13 cellular contexts compared by ENCODE assay signal in the genomic region with DNA sequence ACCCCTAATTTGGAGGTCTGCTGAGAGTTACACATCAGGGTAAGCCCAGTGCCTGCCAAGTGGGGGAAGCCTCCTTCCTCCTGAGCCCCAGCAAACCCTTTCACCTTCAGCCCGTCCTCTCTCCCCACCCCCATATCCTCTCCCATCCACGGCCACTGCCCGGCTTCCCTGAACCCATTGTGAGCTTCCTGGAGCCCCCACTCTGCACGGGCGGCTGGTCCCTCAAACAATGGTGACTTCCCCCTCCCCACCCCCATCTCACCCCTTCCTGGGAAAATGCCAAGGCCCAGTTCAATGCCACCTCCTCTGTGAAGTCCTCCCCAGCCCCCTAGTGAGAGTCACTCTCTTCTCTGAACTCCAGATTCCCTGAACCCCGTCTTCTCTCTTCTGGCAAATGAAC. TPM values are rescaled to one million over a fixed set of nuclear protein-coding genes. Genes with fewer than 3 reads are reported as not detected.
DNase-seq lines count a peak whose midpoint lies in the region; ATAC-seq and TF ChIP-seq lines count a peak whose summit lies in the region.
"Had no signal": no experiment of that assay in that cellular context is flagged by ENCODE, and none has a peak within 500 bp of the region (broad histone marks: within the 10 kb centered on the region; RNA-seq: fewer than 3 reads in every experiment).

No MANE protein-coding gene starts in this region.

- peak overlapping the region; percentile 72 for H3K4me2 ChIP-seq in BLaER1
- H3K4me2 ChIP-seq in neuronal stem cell (ENCODE audit: insufficient read depth, low read length, poor library complexity, severe bottlenecking), result no peak overlapping the region

- H3K4me3 ChIP-seq in BLaER1, result no peak overlapping the region
- H3K4me3 ChIP-seq in HEK293 (ENCODE audit: low read depth, low read length), result no peak overlapping the region
- no peak overlapping the region for H3K4me3 ChIP-seq in dorsolateral prefrontal cortex
- H3K4me3 ChIP-seq in neuronal stem cell (ENCODE audit: low read length in 2 of 2), result no peak overlapping the region

- H3K23ac ChIP-seq in neuronal stem cell (ENCODE audit: low read depth, low read length, poor library complexity), result no peak overlapping the region

- H3K18ac ChIP-seq in neuronal stem cell (ENCODE audit: low read length), result no peak overlapping the region

- peak overlapping the region; percentile 15; the same call in 1 of the 2 replicates for H3K27ac ChIP-seq in BLaER1
- no peak overlapping the region for H3K27ac ChIP-seq in HEK293 (ENCODE audit: extremely low read depth, low read depth, low read length)
- H3K27ac ChIP-seq in dorsolateral prefrontal cortex, result peak overlapping the region in 40 of 59 donors; percentile 2 to 81 (median 58)
- no peak overlapping the region for H3K27ac ChIP-seq in neuronal stem cell (replicated peaks; ENCODE audit: low read length)
- H3K27ac ChIP-seq: HL-60 had no signal

- no peak overlapping the region for H2BK5ac ChIP-seq in neuronal stem cell (ENCODE audit: low read length)

- H3K27me3 ChIP-seq in BLaER1 (no peaks in the 10 kb centered on the region), dorsolateral prefrontal cortex (no peaks in the 10 kb centered on the region), neuronal stem cell (ENCODE audit: control insufficient read depth in 3 of 3, insufficient read depth in 3 of 3, low read depth in 1 of 3, low read length in 3 of 3) (no peaks in the 10 kb centered on the region)

- H3K79me1 ChIP-seq in neuronal stem cell (ENCODE audit: low read depth, low read length), result peaks cover 6% of the 10 kb centered on the region

- no peak for DNase-seq in dorsolateral prefrontal cortex
- no peak for DNase-seq in neuronal stem cell (ENCODE audit: low spot score)
- DNase-seq in superior temporal gyrus (ENCODE audit: extremely low spot score), result no peak
- DNase-seq: CD8-positive, alpha-beta T cell; COR-L47; DMS53; GF-D8 had no signal

- H3K9ac ChIP-seq in BLaER1 (peak overlapping the region; percentile 34), neuronal stem cell (ENCODE audit: low read depth, low read length, poor library complexity) (no peak overlapping the region)

- H3K14ac ChIP-seq in neuronal stem cell (ENCODE audit: low read length), result no peak overlapping the region

- no peak overlapping the region for H4K91ac ChIP-seq in neuronal stem cell (ENCODE audit: low read depth, low read length, poor library complexity)

- no peak overlapping the region for H2BK15ac ChIP-seq in neuronal stem cell (ENCODE audit: low read length)

- ATAC-seq in HG03139 (IDR thresholded peaks at IDR 0.05; ENCODE audit: unreplicated experiment) (no peak), HG02840 (IDR thresholded peaks at IDR 0.05; ENCODE audit: low FRiP score, unreplicated experiment) (no peak), GM18873 (IDR thresholded peaks at IDR 0.05; ENCODE audit: low FRiP score, unreplicated experiment) (no peak)
- ATAC-seq: CD8-positive, alpha-beta T cell had no signal

- CTCF ChIA-PET in HEK293 (lab: Yijun Ruan, JAX), result interaction anchor here (1.2 to 3.6 kb wide), 2 partner anchors 10 to 93 kb away, joined by 3 to 23 read pairs; no protein-coding TSS in a partner anchor

- no peak for TF ChIP-seq CTCF in HEK293 (tag by site-specific recombination; IDR thresholded peaks at IDR 0.05)
- TF ChIP-seq CTCF in dorsolateral prefrontal cortex (IDR thresholded peaks at IDR 0.05 in 54 of 56, conservative IDR thresholded peaks at IDR 0.05 in 2 of 56; ENCODE audit: low read depth in 1 of 56, partially characterized antibody in 56 of 56), result no peak

- H3K4me1 ChIP-seq in BLaER1 (peaks cover 31% of the 10 kb centered on the region), HEK293 (ENCODE audit: control insufficient read depth, insufficient read depth, low read length) (no peaks in the 10 kb centered on the region), neuronal stem cell (ENCODE audit: control insufficient read depth in 2 of 2, insufficient read depth in 1 of 2, low read depth in 1 of 2, low read length in 2 of 2) (peaks cover 0 to 14% of the 10 kb centered on the region in 2 donors)

- no peak overlapping the region for H4K8ac ChIP-seq in neuronal stem cell (ENCODE audit: low read depth, low read length)

- H2AFZ ChIP-seq in neuronal stem cell (ENCODE audit: low read length), result peak overlapping the region; percentile 69

- no peak overlapping the region for H3K4ac ChIP-seq in neuronal stem cell (ENCODE audit: low read length)

- H3K9me3 ChIP-seq in BLaER1, result no peaks in the 10 kb centered on the region
- H3K9me3 ChIP-seq in HEK293 (ENCODE audit: control insufficient read depth, insufficient read depth, low read depth, low read length), result no peaks in the 10 kb centered on the region
- peaks cover 0 to 2% of the 10 kb centered on the region in 2 donors for H3K9me3 ChIP-seq in neuronal stem cell (replicated peaks in 1 of 2; ENCODE audit: control insufficient read depth in 2 of 2, insufficient read depth in 1 of 2, low read depth in 1 of 2, low read length in 2 of 2)

- H2AK5ac ChIP-seq in neuronal stem cell (ENCODE audit: low read depth, low read length), result no peak overlapping the region

- POLR2A ChIA-PET in HEK293 (lab: Yijun Ruan, JAX), result no interaction called here

- H3K36me3 ChIP-seq in BLaER1 (peaks cover 20% of the 10 kb centered on the region; the same call in 1 of the 2 replicates), HEK293 (ENCODE audit: control insufficient read depth in 2 of 2, insufficient read depth in 1 of 2, low read length in 2 of 2) (peaks cover 0 to 18% of the 10 kb centered on the region in 2 experiments; a peak in 1 of 3 replicates), neuronal stem cell (replicated peaks in 1 of 2; ENCODE audit: control insufficient read depth in 2 of 2, insufficient read depth in 2 of 2, low read length in 2 of 2) (peaks cover 5 to 18% of the 10 kb centered on the region in 2 donors)

- no peak overlapping the region for H2BK120ac ChIP-seq in neuronal stem cell (ENCODE audit: low read depth, low read length)

- intact Hi-C loops in dorsolateral prefrontal cortex (cut with DNase I), result loop anchor here in 1 of 2 donors (10.0 kb wide), 1 partner anchor 539 kb away; the partner anchor contains the start of gene RPL3

- WGBS in neuronal stem cell (ENCODE audit: extremely low coverage in 2 of 2, insufficient read length in 2 of 2, insufficient replicate concordance in 1 of 2), 2 donors, result no CpG with 5 or more reads among the region's 6 CpGs

- no peaks in the 10 kb centered on the region for H4K20me1 ChIP-seq in BLaER1

- H2BK12ac ChIP-seq in neuronal stem cell (ENCODE audit: low read length), result no peak overlapping the region

TF ChIP-seq in HEK293, 187 proteins besides CTCF, POLR2A, EP300 and RAD21:
- TF ChIP-seq ZBTB26 (tag by site-specific recombination; optimal IDR thresholded peaks at IDR 0.05), result no peak
- TF ChIP-seq PRDM1 (tag by site-specific recombination; IDR thresholded peaks at IDR 0.05), result 0 out of 2 replicates have a peak, but pooled peaks have one; percentile 17
- TF ChIP-seq, protein P1, sequence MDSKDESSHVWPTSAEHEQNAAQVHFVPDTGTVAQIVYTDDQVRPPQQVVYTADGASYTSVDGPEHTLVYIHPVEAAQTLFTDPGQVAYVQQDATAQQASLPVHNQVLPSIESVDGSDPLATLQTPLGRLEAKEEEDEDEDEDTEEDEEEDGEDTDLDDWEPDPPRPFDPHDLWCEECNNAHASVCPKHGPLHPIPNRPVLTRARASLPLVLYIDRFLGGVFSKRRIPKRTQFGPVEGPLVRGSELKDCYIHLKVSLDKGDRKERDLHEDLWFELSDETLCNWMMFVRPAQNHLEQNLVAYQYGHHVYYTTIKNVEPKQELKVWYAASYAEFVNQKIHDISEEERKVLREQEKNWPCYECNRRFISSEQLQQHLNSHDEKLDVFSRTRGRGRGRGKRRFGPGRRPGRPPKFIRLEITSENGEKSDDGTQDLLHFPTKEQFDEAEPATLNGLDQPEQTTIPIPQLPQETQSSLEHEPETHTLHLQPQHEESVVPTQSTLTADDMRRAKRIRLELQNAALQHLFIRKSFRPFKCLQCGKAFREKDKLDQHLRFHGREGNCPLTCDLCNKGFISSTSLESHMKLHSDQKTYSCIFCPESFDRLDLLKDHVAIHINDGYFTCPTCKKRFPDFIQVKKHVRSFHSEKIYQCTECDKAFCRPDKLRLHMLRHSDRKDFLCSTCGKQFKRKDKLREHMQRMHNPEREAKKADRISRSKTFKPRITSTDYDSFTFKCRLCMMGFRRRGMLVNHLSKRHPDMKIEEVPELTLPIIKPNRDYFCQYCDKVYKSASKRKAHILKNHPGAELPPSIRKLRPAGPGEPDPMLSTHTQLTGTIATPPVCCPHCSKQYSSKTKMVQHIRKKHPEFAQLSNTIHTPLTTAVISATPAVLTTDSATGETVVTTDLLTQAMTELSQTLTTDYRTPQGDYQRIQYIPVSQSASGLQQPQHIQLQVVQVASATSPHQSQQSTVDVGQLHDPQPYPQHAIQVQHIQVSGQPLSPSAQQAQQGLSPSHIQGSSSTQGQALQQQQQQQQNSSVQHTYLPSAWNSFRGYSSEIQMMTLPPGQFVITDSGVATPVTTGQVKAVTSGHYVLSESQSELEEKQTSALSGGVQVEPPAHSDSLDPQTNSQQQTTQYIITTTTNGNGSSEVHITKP (tag by site-specific recombination; IDR thresholded peaks at IDR 0.05), result peak; percentile 39

RNA-seq across cellular contexts. Expression of gene DNAL4, which starts 17.9 kb away (rescaled TPM):
- 10 to 100 TPM; 15.6 to 42.0 (median 23.9) TPM for total RNA-seq in dorsolateral prefrontal cortex
- 23.4 TPM for polyA plus RNA-seq in neuronal stem cell (2013, experiment 1 of 2)
- polyA plus RNA-seq in neuronal stem cell (2013, experiment 2 of 2), result 22.3 TPM

RNA-seq across cellular contexts. Expression of gene SUN2, which starts 20.3 kb away (rescaled TPM):
- 100 to 1,000 TPM; 122 to 627 (median 268) TPM for total RNA-seq in dorsolateral prefrontal cortex
- polyA plus RNA-seq in neuronal stem cell (2013, experiment 1 of 2), result 19.4 TPM
- polyA plus RNA-seq in neuronal stem cell (2013, experiment 2 of 2), result 19.4 TPM

Comparison
In these comparisons a context has a peak if more than half of its experiments do, and no peak if none do; other contexts are left out.
1. H3K27ac ChIP-seq: peak in BLaER1 (single experiment) and dorsolateral prefrontal cortex (40 of 59); none in HEK293 (single experiment) and neuronal stem cell (single experiment).